Comparison of ENCODE assay signal across 23 cellular contexts in the genomic region with DNA sequence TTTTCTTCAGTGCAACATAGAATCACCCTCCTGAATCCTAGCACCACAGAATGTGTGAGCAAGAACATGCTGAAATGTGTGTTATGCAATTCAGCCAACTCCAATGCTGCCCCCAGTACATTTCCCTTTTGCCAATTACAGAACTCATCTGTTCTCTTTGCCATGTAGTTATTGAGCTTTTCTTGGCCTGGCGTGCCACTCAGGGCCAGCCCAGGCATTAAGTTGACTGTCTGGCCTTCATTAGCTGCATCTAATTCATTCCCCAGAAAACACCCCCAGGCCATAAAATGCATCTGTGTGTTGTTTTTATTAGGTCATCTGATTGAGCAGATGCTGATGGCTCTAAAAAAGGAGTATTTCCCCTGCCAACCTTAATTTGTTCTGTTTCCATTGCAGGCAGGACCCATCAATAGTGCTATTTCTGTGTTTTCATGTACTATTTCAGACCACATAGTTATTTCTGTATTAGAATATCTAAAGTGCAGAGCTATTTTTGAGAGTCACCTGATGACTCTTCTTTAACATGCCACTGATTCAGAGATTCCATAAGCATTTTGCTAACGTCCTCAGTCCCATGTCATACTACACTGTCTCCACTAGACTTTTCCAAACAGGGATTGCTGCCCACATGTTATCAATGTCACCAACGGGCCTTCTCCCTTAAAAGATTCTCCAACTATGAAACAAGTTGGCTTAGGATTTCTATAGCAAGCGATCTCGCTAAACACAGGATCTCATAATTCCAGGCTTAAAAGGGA.
DNase-seq lines count a peak whose midpoint lies in the region; ATAC-seq, FAIRE-seq and TF ChIP-seq lines count a peak whose summit lies in the region.
"Had no signal": no experiment of that assay in that cellular context is flagged by ENCODE, and none has a peak within 500 bp of the region (broad histone marks: within the 10 kb centered on the region; RNA-seq: fewer than 3 reads in every experiment).

No MANE protein-coding gene starts in this region.

- WGBS in pancreas, 2 donors: 80% methylated on average over 5 of the region's 5 CpGs

- H3K36me3 ChIP-seq in pancreas: no peaks in the 10 kb centered on the region
- H3K36me3 ChIP-seq: heart left ventricle, Peyer's patch had no signal

- H3K27ac ChIP-seq in foreskin keratinocyte: no peak overlapping the region
- H3K27ac ChIP-seq in pancreas: no peak overlapping the region
- H3K27ac ChIP-seq: heart left ventricle, Peyer's patch had no signal

- intact Hi-C loops in pancreas (cut with DNase I): no loop called here

- DNase-seq in AG09309 (ENCODE audit: low read depth): peak; percentile 53
- peak; percentile 34 for DNase-seq in HCEC 1CT
- peak in 1 of 2 donors; percentile 32 for DNase-seq in foreskin keratinocyte
- no peak for DNase-seq in pancreas
- DNase-seq in stimulated activated CD4-positive, alpha-beta T cell treated with anti-CD3 and anti-CD28 coated beads, Interleukin-4, amount 100 ng/mL, for 4 hours: no peak
- DNase-seq in NCI-H1092 (lab: John Stamatoyannopoulos, UW): no peak
- no peak for DNase-seq in islet precursor cell
- DNase-seq: activated CD4-positive, alpha-beta memory T cell treated with anti-CD3 and anti-CD28 coated beads, Interleukin-2, amount 10 ng/mL, durations not matched to agents 7 days and 5 days; activated T-cell treated with anti-CD3 and anti-CD28 coated beads, Interleukin-2, amount 50 U/mL, for 48 hours; COR-L47; GF-D8; heart left ventricle; NCI-H1048; NCI-H774; nephron progenitor cell; Peyer's patch; stimulated activated naive CD4-positive, alpha-beta T cell treated with Interleukin-2 at 50 U/mL for 16 hours; T-cell; trophoblast cell had no signal

- H3K4me3 ChIP-seq in AG09309 (ENCODE audit: control insufficient read depth, low read depth, low read length) (no peak overlapping the region), pancreas (no peak overlapping the region)
- H3K4me3 ChIP-seq: heart left ventricle, Peyer's patch had no signal

- H3K27me3 ChIP-seq in foreskin keratinocyte: no peaks in the 10 kb centered on the region
- no peaks in the 10 kb centered on the region for H3K27me3 ChIP-seq in pancreas
- H3K27me3 ChIP-seq: heart left ventricle, Peyer's patch had no signal

- no peak for TF ChIP-seq CTCF in AG09309 (IDR thresholded peaks at IDR 0.05; ENCODE audit: control insufficient read depth, insufficient read depth, low read depth, low read length, missing control alignments)
- TF ChIP-seq CTCF in foreskin keratinocyte (conservative IDR thresholded peaks at IDR 0.05): no peak
- no peak for TF ChIP-seq CTCF in pancreas (IDR thresholded peaks at IDR 0.05)

- FAIRE-seq in pancreas (lab: Jason Lieb, UNC): no peak
- FAIRE-seq: H1, islet of Langerhans had no signal

- ATAC-seq in SK-N-SH treated with all-trans-retinoic acid at 6 μM for 48 hours: peak; percentile 63
- ATAC-seq in foreskin keratinocyte: peak; percentile 41
- no peak for ATAC-seq in pancreas
- ATAC-seq: activated naive CD4-positive, alpha-beta T cell treated with anti-CD3 and anti-CD28 coated beads, Interleukin-2, amount 50 U/mL, for 72 hours; T-cell had no signal

- H3K4me1 ChIP-seq in foreskin keratinocyte (no peaks in the 10 kb centered on the region), pancreas (no peaks in the 10 kb centered on the region)
- H3K4me1 ChIP-seq: Peyer's patch had no signal

- no peaks in the 10 kb centered on the region for H3K9me3 ChIP-seq in pancreas
- H3K9me3 ChIP-seq: Peyer's patch had no signal

TF ChIP-seq in SK-N-SH treated with all-trans-retinoic acid at 6 μM for 48 hours, 23 proteins besides CTCF, POLR2A, EP300 and RAD21 (continues in another document):
- TF ChIP-seq TCF4 (CRISPR knock-in tag; IDR thresholded peaks at IDR 0.05; ENCODE audit: borderline replicate concordance) (peak; percentile 96), ZNF8 (CRISPR knock-in tag; IDR thresholded peaks at IDR 0.05) (peak; percentile 48), ZNF70 (CRISPR knock-in tag; IDR thresholded peaks at IDR 0.05) (0 out of 2 replicates have a peak, but pooled peaks have one; percentile 51), CSDC2 (CRISPR knock-in tag; IDR thresholded peaks at IDR 0.05) (no peak), OSR1 (CRISPR knock-in tag; IDR thresholded peaks at IDR 0.05) (no peak), TOX (CRISPR knock-in tag; IDR thresholded peaks at IDR 0.05; ENCODE audit: borderline replicate concordance) (no peak), BACH2 (CRISPR knock-in tag; IDR thresholded peaks at IDR 0.05; ENCODE audit: borderline replicate concordance) (no peak), ESRRG (CRISPR knock-in tag; IDR thresholded peaks at IDR 0.05) (0 out of 2 replicates have a peak, but pooled peaks have one; percentile 37), PPARA (CRISPR knock-in tag; IDR thresholded peaks at IDR 0.05; ENCODE audit: borderline replicate concordance) (0 out of 2 replicates have a peak, but pooled peaks have one; percentile 8), RARB (CRISPR knock-in tag; IDR thresholded peaks at IDR 0.05) (no peak), ZFP3 (CRISPR knock-in tag; IDR thresholded peaks at IDR 0.05) (no peak), ARNTL (CRISPR knock-in tag; IDR thresholded peaks at IDR 0.05; ENCODE audit: borderline replicate concordance, low read depth) (no peak), ISL1 (CRISPR knock-in tag; IDR thresholded peaks at IDR 0.05) (peak; percentile 51), ZNF565 (CRISPR knock-in tag; conservative IDR thresholded peaks at IDR 0.05; ENCODE audit: low read depth) (no peak; the same call in 1 of the 2 replicates), ZFP30 (CRISPR knock-in tag; IDR thresholded peaks at IDR 0.05) (no peak)
- TF ChIP-seq, protein P1, sequence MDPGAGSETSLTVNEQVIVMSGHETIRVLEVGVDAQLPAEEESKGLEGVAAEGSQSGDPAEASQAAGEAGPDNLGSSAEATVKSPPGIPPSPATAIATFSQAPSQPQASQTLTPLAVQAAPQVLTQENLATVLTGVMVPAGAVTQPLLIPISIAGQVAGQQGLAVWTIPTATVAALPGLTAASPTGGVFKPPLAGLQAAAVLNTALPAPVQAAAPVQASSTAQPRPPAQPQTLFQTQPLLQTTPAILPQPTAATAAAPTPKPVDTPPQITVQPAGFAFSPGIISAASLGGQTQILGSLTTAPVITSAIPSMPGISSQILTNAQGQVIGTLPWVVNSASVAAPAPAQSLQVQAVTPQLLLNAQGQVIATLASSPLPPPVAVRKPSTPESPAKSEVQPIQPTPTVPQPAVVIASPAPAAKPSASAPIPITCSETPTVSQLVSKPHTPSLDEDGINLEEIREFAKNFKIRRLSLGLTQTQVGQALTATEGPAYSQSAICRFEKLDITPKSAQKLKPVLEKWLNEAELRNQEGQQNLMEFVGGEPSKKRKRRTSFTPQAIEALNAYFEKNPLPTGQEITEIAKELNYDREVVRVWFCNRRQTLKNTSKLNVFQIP (CRISPR knock-in tag; IDR thresholded peaks at IDR 0.05; ENCODE audit: borderline replicate concordance, low read depth): no peak
- TF ChIP-seq, protein P2, sequence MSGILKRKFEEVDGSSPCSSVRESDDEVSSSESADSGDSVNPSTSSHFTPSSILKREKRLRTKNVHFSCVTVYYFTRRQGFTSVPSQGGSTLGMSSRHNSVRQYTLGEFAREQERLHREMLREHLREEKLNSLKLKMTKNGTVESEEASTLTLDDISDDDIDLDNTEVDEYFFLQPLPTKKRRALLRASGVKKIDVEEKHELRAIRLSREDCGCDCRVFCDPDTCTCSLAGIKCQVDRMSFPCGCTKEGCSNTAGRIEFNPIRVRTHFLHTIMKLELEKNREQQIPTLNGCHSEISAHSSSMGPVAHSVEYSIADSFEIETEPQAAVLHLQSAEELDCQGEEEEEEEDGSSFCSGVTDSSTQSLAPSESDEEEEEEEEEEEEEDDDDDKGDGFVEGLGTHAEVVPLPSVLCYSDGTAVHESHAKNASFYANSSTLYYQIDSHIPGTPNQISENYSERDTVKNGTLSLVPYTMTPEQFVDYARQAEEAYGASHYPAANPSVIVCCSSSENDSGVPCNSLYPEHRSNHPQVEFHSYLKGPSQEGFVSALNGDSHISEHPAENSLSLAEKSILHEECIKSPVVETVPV (CRISPR knock-in tag; IDR thresholded peaks at IDR 0.05): peak; percentile 76; the same call in 1 of the 2 replicates
- TF ChIP-seq, protein P3, sequence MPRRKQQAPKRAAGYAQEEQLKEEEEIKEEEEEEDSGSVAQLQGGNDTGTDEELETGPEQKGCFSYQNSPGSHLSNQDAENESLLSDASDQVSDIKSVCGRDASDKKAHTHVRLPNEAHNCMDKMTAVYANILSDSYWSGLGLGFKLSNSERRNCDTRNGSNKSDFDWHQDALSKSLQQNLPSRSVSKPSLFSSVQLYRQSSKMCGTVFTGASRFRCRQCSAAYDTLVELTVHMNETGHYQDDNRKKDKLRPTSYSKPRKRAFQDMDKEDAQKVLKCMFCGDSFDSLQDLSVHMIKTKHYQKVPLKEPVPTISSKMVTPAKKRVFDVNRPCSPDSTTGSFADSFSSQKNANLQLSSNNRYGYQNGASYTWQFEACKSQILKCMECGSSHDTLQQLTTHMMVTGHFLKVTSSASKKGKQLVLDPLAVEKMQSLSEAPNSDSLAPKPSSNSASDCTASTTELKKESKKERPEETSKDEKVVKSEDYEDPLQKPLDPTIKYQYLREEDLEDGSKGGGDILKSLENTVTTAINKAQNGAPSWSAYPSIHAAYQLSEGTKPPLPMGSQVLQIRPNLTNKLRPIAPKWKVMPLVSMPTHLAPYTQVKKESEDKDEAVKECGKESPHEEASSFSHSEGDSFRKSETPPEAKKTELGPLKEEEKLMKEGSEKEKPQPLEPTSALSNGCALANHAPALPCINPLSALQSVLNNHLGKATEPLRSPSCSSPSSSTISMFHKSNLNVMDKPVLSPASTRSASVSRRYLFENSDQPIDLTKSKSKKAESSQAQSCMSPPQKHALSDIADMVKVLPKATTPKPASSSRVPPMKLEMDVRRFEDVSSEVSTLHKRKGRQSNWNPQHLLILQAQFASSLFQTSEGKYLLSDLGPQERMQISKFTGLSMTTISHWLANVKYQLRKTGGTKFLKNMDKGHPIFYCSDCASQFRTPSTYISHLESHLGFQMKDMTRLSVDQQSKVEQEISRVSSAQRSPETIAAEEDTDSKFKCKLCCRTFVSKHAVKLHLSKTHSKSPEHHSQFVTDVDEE (CRISPR knock-in tag; IDR thresholded peaks at IDR 0.05): peak; percentile 94
- TF ChIP-seq, protein P4, sequence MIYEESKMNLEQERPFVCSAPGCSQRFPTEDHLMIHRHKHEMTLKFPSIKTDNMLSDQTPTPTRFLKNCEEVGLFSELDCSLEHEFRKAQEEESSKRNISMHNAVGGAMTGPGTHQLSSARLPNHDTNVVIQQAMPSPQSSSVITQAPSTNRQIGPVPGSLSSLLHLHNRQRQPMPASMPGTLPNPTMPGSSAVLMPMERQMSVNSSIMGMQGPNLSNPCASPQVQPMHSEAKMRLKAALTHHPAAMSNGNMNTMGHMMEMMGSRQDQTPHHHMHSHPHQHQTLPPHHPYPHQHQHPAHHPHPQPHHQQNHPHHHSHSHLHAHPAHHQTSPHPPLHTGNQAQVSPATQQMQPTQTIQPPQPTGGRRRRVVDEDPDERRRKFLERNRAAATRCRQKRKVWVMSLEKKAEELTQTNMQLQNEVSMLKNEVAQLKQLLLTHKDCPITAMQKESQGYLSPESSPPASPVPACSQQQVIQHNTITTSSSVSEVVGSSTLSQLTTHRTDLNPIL (CRISPR knock-in tag; IDR thresholded peaks at IDR 0.05; ENCODE audit: low read depth): no peak

Comparison
In these comparisons a context has a peak if more than half of its experiments do, and no peak if none do; other contexts are left out.
1. DNase-seq: peak in AG09309 (single experiment) and HCEC 1CT (single experiment); none in pancreas (0 of 6), stimulated activated CD4-positive, alpha-beta T cell treated with anti-CD3 and anti-CD28 coated beads, Interleukin-4, amount 100 ng/mL, for 4 hours (0 of 2), NCI-H1092 (single experiment) and islet precursor cell (single experiment).
2. ATAC-seq: peak in SK-N-SH treated with all-trans-retinoic acid at 6 μM for 48 hours (single experiment) and foreskin keratinocyte (single experiment); none in pancreas (0 of 4).